Comparison of ENCODE assay signal across 8 cellular contexts in genomic region chr16:55471448-55472097, GRCh38. TPM values are rescaled to one million over a fixed set of nuclear protein-coding genes. Genes with fewer than 3 reads are reported as not detected.
A peak's percentile ranks its signal among the peaks of the same experiment; 100 is the strongest.
DNase-seq lines count a peak whose midpoint lies in the region; ATAC-seq and TF ChIP-seq lines count a peak whose summit lies in the region.

No MANE protein-coding gene starts in this region.

- H3K36me3 ChIP-seq in kidney epithelial cell (ENCODE audit: control insufficient read depth, insufficient read depth, low read length) (no peaks in the 10 kb centered on the region), testis (ENCODE audit: low read depth, missing control alignments) (no peaks in the 10 kb centered on the region), mucosa of descending colon (ENCODE audit: low read depth) (no peaks in the 10 kb centered on the region)
- H3K36me3 ChIP-seq in CD8-positive, alpha-beta memory T cell (ENCODE audit: insufficient read depth, low read length), result no peaks in the 10 kb centered on the region

- no peak overlapping the region for H3K27ac ChIP-seq in testis
- H3K27ac ChIP-seq in CD8-positive, alpha-beta memory T cell (ENCODE audit: low read depth, low read length), result no peak overlapping the region

- H3K9me3 ChIP-seq in testis, result no peaks in the 10 kb centered on the region
- no peaks in the 10 kb centered on the region for H3K9me3 ChIP-seq in CD8-positive, alpha-beta memory T cell (ENCODE audit: low read length)
- no peaks in the 10 kb centered on the region for H3K9me3 ChIP-seq in mucosa of descending colon

- H3K4me3 ChIP-seq in kidney epithelial cell (ENCODE audit: low read depth, low read length) (no peak overlapping the region), testis (no peak overlapping the region), mucosa of descending colon (no peak overlapping the region)
- H3K4me3 ChIP-seq in CD8-positive, alpha-beta memory T cell (ENCODE audit: low read length), result no peak overlapping the region

- H3K4me1 ChIP-seq in testis (peaks cover 3% of the 10 kb centered on the region), mucosa of descending colon (ENCODE audit: low read depth) (no peaks in the 10 kb centered on the region)
- no peaks in the 10 kb centered on the region for H3K4me1 ChIP-seq in CD8-positive, alpha-beta memory T cell (ENCODE audit: insufficient read depth, low read length)

- whole genome bisulfite sequencing in testis, 2 donors, result 78 to 81% methylated on average over 4 of the region's 4 CpGs

- no peak for TF ChIP-seq POLR2A in testis (IDR thresholded peaks at IDR 0.05)

- intact Hi-C loops in testis (cut with DNase I; ENCODE audit: low total_unique reads) (no loop called here), mucosa of descending colon (cut with DNase I, micrococcal nuclease) (no loop called here)

- H3K27ac Mint-ChIP-seq in T-helper 1 cell treated with Interleukin-12 subunit alpha and Interleukin-12 subunit beta and Interleukin-4 antibody, amounts not matched to agents 30 μg/mL and 1 μg/mL, for 36 hours, result peak overlapping the region; percentile 73
- H3K27ac Mint-ChIP-seq in CD8-positive, alpha-beta memory T cell, result no peak overlapping the region

- H3K4me3 Mint-ChIP-seq in T-helper 1 cell treated with Interleukin-12 subunit alpha and Interleukin-12 subunit beta and Interleukin-4 antibody, amounts not matched to agents 30 μg/mL and 1 μg/mL, for 36 hours, result peak overlapping the region; percentile 12
- no peak overlapping the region for H3K4me3 Mint-ChIP-seq in CD8-positive, alpha-beta memory T cell

- CTCF ChIA-PET in CD8-positive, alpha-beta memory T cell (lab: Charles Lee), result no interaction called here

- H3K36me3 Mint-ChIP-seq in T-helper 1 cell treated with Interleukin-12 subunit alpha and Interleukin-12 subunit beta and Interleukin-4 antibody, amounts not matched to agents 30 μg/mL and 1 μg/mL, for 36 hours (ENCODE audit: low read depth), result no peaks in the 10 kb centered on the region
- no peaks in the 10 kb centered on the region for H3K36me3 Mint-ChIP-seq in CD8-positive, alpha-beta memory T cell

- peaks cover 4% of the 10 kb centered on the region for H3K27me3 Mint-ChIP-seq in T-helper 1 cell treated with Interleukin-12 subunit alpha and Interleukin-12 subunit beta and Interleukin-4 antibody, amounts not matched to agents 30 μg/mL and 1 μg/mL, for 36 hours (ENCODE audit: low read depth)
- peaks cover 4 to 8% of the 10 kb centered on the region in 2 donors for H3K27me3 Mint-ChIP-seq in CD8-positive, alpha-beta memory T cell

- TF ChIP-seq CTCF in kidney epithelial cell (IDR thresholded peaks at IDR 0.05; ENCODE audit: insufficient read depth, low read length, poor library complexity, severe bottlenecking) (no peak), testis (IDR thresholded peaks at IDR 0.05) (no peak), mucosa of descending colon (IDR thresholded peaks at IDR 0.05) (no peak)

- no peak for ATAC-seq in mucosa of descending colon

- H3K4me1 Mint-ChIP-seq in T-helper 1 cell treated with Interleukin-12 subunit alpha and Interleukin-12 subunit beta and Interleukin-4 antibody, amounts not matched to agents 30 μg/mL and 1 μg/mL, for 36 hours (ENCODE audit: low read depth), result peaks cover 6% of the 10 kb centered on the region
- H3K4me1 Mint-ChIP-seq in CD8-positive, alpha-beta memory T cell, result no peaks in the 10 kb centered on the region

- H3K27me3 ChIP-seq in kidney epithelial cell (ENCODE audit: control insufficient read depth, insufficient read depth, low read length) (no peaks in the 10 kb centered on the region), testis (no peaks in the 10 kb centered on the region)
- no peaks in the 10 kb centered on the region for H3K27me3 ChIP-seq in CD8-positive, alpha-beta memory T cell (ENCODE audit: insufficient read depth, low read length, poor library complexity, severe bottlenecking)

- no peaks in the 10 kb centered on the region for H3K9me3 Mint-ChIP-seq in T-helper 1 cell treated with Interleukin-12 subunit alpha and Interleukin-12 subunit beta and Interleukin-4 antibody, amounts not matched to agents 30 μg/mL and 1 μg/mL, for 36 hours
- H3K9me3 Mint-ChIP-seq in CD8-positive, alpha-beta memory T cell, result no peaks in the 10 kb centered on the region

- DNase-seq in GM03348 (ENCODE audit: low spot score), result peak; percentile 71
- peak; percentile 75 for DNase-seq in H4 (ENCODE audit: low spot score)
- DNase-seq in kidney epithelial cell (ENCODE audit: low read depth), result peak; percentile 77
- DNase-seq in testis, result no peak
- no peak for DNase-seq in CD8-positive, alpha-beta memory T cell
- no peak for DNase-seq in mucosa of descending colon
- DNase-seq in NCI-H1417 (lab: John Stamatoyannopoulos, UW), result no peak

- POLR2A ChIA-PET in CD8-positive, alpha-beta memory T cell (lab: Charles Lee), result no interaction called here

RNA-seq across cellular contexts. Expression of gene MMP2, which starts 7.4 kb away (rescaled TPM):
- total RNA-seq in H4 (2014; rRNA removed; shearing (Covaris generic)), result 278 and 283 TPM in 2 replicates
- total RNA-seq in kidney epithelial cell, result 188 and 216 TPM in 2 replicates
- 100 to 1,000 TPM in 1 of 2 donors, 10 to 100 TPM in 1; 50.9 to 111 TPM for total RNA-seq in testis
- polyA plus RNA-seq in testis (ENCODE audit: insufficient read depth, low read depth, low replicate concordance), result 250 TPM
- not detected for total RNA-seq in CD8-positive, alpha-beta memory T cell
- not detected for polyA plus RNA-seq in CD8-positive, alpha-beta memory T cell
- 100 to 1,000 TPM in 2 of 3 donors, 10 to 100 TPM in 1; 30.1 to 193 (median 153) TPM for total RNA-seq in mucosa of descending colon

RNA-seq across cellular contexts. Expression of gene LPCAT2, which starts 37.3 kb away (rescaled TPM):
- 10.0 and 11.7 TPM in 2 replicates for total RNA-seq in H4 (2014; rRNA removed; shearing (Covaris generic))
- total RNA-seq in kidney epithelial cell, result 3.1 and 4.2 TPM in 2 replicates
- 10 to 100 TPM in 1 of 2 donors, 1 to 10 TPM in 1; 6.9 to 12.0 TPM for total RNA-seq in testis
- 8.5 TPM for polyA plus RNA-seq in testis (ENCODE audit: insufficient read depth, low read depth, low replicate concordance)
- total RNA-seq in CD8-positive, alpha-beta memory T cell, result 1 to 10 TPM in 1 of 2 experiments, under 1 TPM in 1; 0.33 to 1.2 TPM
- 0.29 TPM for polyA plus RNA-seq in CD8-positive, alpha-beta memory T cell
- total RNA-seq in mucosa of descending colon, result 10 to 100 TPM; 11.3 to 22.1 (median 13.8) TPM

Comparison
In these comparisons a context has a peak if more than half of its experiments do, and no peak if none do; other contexts are left out.
1. DNase-seq: peak in GM03348 (single experiment), H4 (single experiment) and kidney epithelial cell (single experiment); none in testis (single experiment), CD8-positive, alpha-beta memory T cell (0 of 5), mucosa of descending colon (0 of 3) and NCI-H1417 (0 of 3).
2. RNA of gene MMP2, which starts 7.4 kb away (total RNA-seq): 278 to 283 TPM in H4, 188 to 216 TPM in kidney epithelial cell, 30.1 to 193 TPM in mucosa of descending colon and 50.9 to 111 TPM in testis; not detected in CD8-positive, alpha-beta memory T cell; every median in the first group is over 10 times any median in the second.